In genomic region chr1:99849744-99850457, GRCh38 we compare ENCODE assay signal across 8 cellular contexts. TPM values are rescaled to one million over a fixed set of nuclear protein-coding genes. Genes with fewer than 3 reads are reported as not detected.
DNase-seq lines count a peak whose midpoint lies in the region; ATAC-seq, FAIRE-seq and TF ChIP-seq lines count a peak whose summit lies in the region.

TSS of gene AGL (plus strand) at chr1:99850361. CDS start at chr1:99851043, 682 bp downstream.

- no peaks in the 10 kb centered on the region for H3K36me3 ChIP-seq in bronchial epithelial cell (ENCODE audit: control insufficient read depth, insufficient read depth, low read length)

- H3K27me3 ChIP-seq in bronchial epithelial cell (ENCODE audit: control insufficient read depth, insufficient read depth, low read length) = no peaks in the 10 kb centered on the region

- ATAC-seq in GM18519 (IDR thresholded peaks at IDR 0.05; ENCODE audit: low FRiP score, unreplicated experiment) (peak; percentile 95), HG03045 (IDR thresholded peaks at IDR 0.05; ENCODE audit: unreplicated experiment) (peak; percentile 99)

- peak within 1 kb of the TSS; percentile 90 to 98 (median 93) for H3K27ac Mint-ChIP-seq in immature natural killer cell

- peak; percentile 45 for DNase-seq in 8988T
- DNase-seq in NCI-H2171 treated with DMSO at 0.1 percent for 48 hours (lab: John Stamatoyannopoulos, UW) = peak; percentile 84
- DNase-seq in bronchial epithelial cell (ENCODE audit: low read depth) = peak; percentile 65
- peak; percentile 87 to 89 (median 89) for DNase-seq in immature natural killer cell
- peak; percentile 74 to 83 for DNase-seq in stimulated activated CD4-positive, alpha-beta T cell treated with anti-CD3 and anti-CD28 coated beads, Interleukin-12 subunit alpha, Interleukin-12 subunit beta, amount 100 ng/mL, for 24 hours (ENCODE audit: low read depth in 2 of 2)

- H3K4me3 ChIP-seq in WI38 (ENCODE audit: low read depth, low read length) (peak within 1 kb of the TSS; percentile 84), bronchial epithelial cell (ENCODE audit: low read depth, low read length) (peak within 1 kb of the TSS; percentile 82)

- no peaks in the 10 kb centered on the region for H3K9me3 Mint-ChIP-seq in immature natural killer cell

- FAIRE-seq in bronchial epithelial cell (lab: Jason Lieb, UNC) = no peak

- H3K27me3 Mint-ChIP-seq in immature natural killer cell (ENCODE audit: low read depth in 3 of 3) = peaks cover 3 to 5% (median 4%) of the 10 kb centered on the region in 3 donors

- peak within 1 kb of the TSS; percentile 94 to 98 (median 97) for H3K4me3 Mint-ChIP-seq in immature natural killer cell

- peaks cover 5 to 9% (median 7%) of the 10 kb centered on the region in 3 donors for H3K36me3 Mint-ChIP-seq in immature natural killer cell

- H3K4me1 Mint-ChIP-seq in immature natural killer cell = peaks cover 20 to 38% of the 10 kb centered on the region in 2 donors

- TF ChIP-seq CTCF in WI38 (IDR thresholded peaks at IDR 0.05; ENCODE audit: low read depth, low read length) (no peak), bronchial epithelial cell (IDR thresholded peaks at IDR 0.05; ENCODE audit: insufficient read depth, low read length, severe bottlenecking) (no peak)

RNA-seq across cellular contexts. Expression of gene AGL, which starts in this region (rescaled TPM):
- total RNA-seq in bronchial epithelial cell = 5.8 and 6.8 TPM in 2 replicates
- 10 to 100 TPM in 1 of 3 donors, 1 to 10 TPM in 2; 5.0 to 10.8 (median 6.1) TPM for polyA plus RNA-seq in immature natural killer cell

Comparison
In these comparisons a context has a peak if more than half of its experiments do, and no peak if none do; other contexts are left out.
1. Peak in every context shown above with its lines: DNase-seq, ATAC-seq and H3K4me3 ChIP-seq.